10 cellular contexts compared by ENCODE assay signal in genomic region chr5:131610198-131611063, GRCh38. TPM values are rescaled to one million over a fixed set of nuclear protein-coding genes. Genes with fewer than 3 reads are reported as not detected.
DNase-seq lines count a peak whose midpoint lies in the region; FAIRE-seq and TF ChIP-seq lines count a peak whose summit lies in the region.
"Had no signal": no experiment of that assay in that cellular context is flagged by ENCODE, and none has a peak within 500 bp of the region (broad histone marks: within the 10 kb centered on the region; RNA-seq: fewer than 3 reads in every experiment).

No MANE protein-coding gene starts in this region.

- no peaks in the 10 kb centered on the region for H3K9me1 ChIP-seq in keratinocyte (ENCODE audit: control insufficient read depth, extremely low read depth, insufficient read depth, low read length)

- intact Hi-C loops in A673 (cut with micrococcal nuclease; ENCODE audit: unreplicated experiment) (no loop called here), esophagus muscularis mucosa (cut with DNase I) (no loop called here)
- intact Hi-C loops in activated T-helper 1 cell treated with anti-CD3 and anti-CD28 coated beads, Interleukin-12 subunit alpha, Interleukin-12 subunit beta, Interleukin-2, Interleukin-4 antibody, amounts not matched to agents 30 ng/mL and 10 ng/mL and 1 ng/mL, durations not matched to agents 14 hours and 24 hours and 36 hours (cut with micrococcal nuclease): no loop called here

- H3K4me3 Mint-ChIP-seq in HFFc6: peak overlapping the region; percentile 41
- no peak overlapping the region for H3K4me3 Mint-ChIP-seq in activated T-helper 1 cell treated with anti-CD3 and anti-CD28 coated beads, Interleukin-12 subunit alpha, Interleukin-12 subunit beta, Interleukin-2, Interleukin-4 antibody, amounts not matched to agents 30 ng/mL and 10 ng/mL and 1 ng/mL, durations not matched to agents 14 hours and 24 hours and 36 hours

- FAIRE-seq in keratinocyte (lab: Jason Lieb, UNC): peak; percentile 61
- no peak for FAIRE-seq in frontal cortex (lab: Jason Lieb, UNC)

- no TSS peak for BruUV-seq in A673 (replicated peaks; lab: Mats Ljungman, UMichigan)

- TF ChIP-seq CTCF in A673 (conservative IDR thresholded peaks at IDR 0.05; ENCODE audit: low read depth, low read length) (no peak), HFFc6 (IDR thresholded peaks at IDR 0.05) (no peak), keratinocyte (optimal IDR thresholded peaks at IDR 0.05 in 1 of 3, IDR thresholded peaks at IDR 0.05 in 1 of 3, conservative IDR thresholded peaks at IDR 0.05 in 1 of 3; ENCODE audit: extremely low read depth in 1 of 3, insufficient read depth in 2 of 3, low read length in 3 of 3) (no peak), esophagus muscularis mucosa (IDR thresholded peaks at IDR 0.05) (no peak)

- no peak for TF ChIP-seq POLR2A in esophagus muscularis mucosa (IDR thresholded peaks at IDR 0.05; ENCODE audit: low read depth)

- H3K4me1 Mint-ChIP-seq in HFFc6 (ENCODE audit: low read depth): peaks cover 40% of the 10 kb centered on the region
- H3K4me1 Mint-ChIP-seq in activated T-helper 1 cell treated with anti-CD3 and anti-CD28 coated beads, Interleukin-12 subunit alpha, Interleukin-12 subunit beta, Interleukin-2, Interleukin-4 antibody, amounts not matched to agents 30 ng/mL and 10 ng/mL and 1 ng/mL, durations not matched to agents 14 hours and 24 hours and 36 hours (ENCODE audit: low read depth): peaks cover 16% of the 10 kb centered on the region

- H3K27ac ChIP-seq in A673 (ENCODE audit: low read depth, low read length, poor library complexity, severe bottlenecking): no peak overlapping the region
- no peak overlapping the region for H3K27ac ChIP-seq in keratinocyte (ENCODE audit: control insufficient read depth, insufficient read depth, low read length)
- no peak overlapping the region for H3K27ac ChIP-seq in esophagus muscularis mucosa (replicated peaks in 1 of 4)
- H3K27ac ChIP-seq: BLaER1 treated with 17β-estradiol and CSF1 and Interleukin-3, amounts not matched to agents 10 nM and 100 nM had no signal

- H3K4me3 ChIP-seq in A673 (ENCODE audit: low read depth, low read length, poor library complexity, severe bottlenecking) (no peak overlapping the region), keratinocyte (ENCODE audit: control insufficient read depth in 2 of 3, extremely low read depth in 1 of 3, insufficient read depth in 2 of 3, low read depth in 1 of 3, low read length in 3 of 3) (no peak overlapping the region), esophagus muscularis mucosa (no peak overlapping the region)
- H3K4me3 ChIP-seq: BLaER1 treated with 17β-estradiol and CSF1 and Interleukin-3, amounts not matched to agents 10 nM and 100 nM had no signal

- H3K4me2 ChIP-seq in keratinocyte (ENCODE audit: control insufficient read depth, extremely low read depth, insufficient read depth, low read depth, low read length): peak overlapping the region; percentile 59

- H3K4me1 ChIP-seq in A673 (ENCODE audit: insufficient read depth, low read length, poor library complexity, severe bottlenecking) (no peaks in the 10 kb centered on the region), keratinocyte (ENCODE audit: control insufficient read depth, extremely low read depth, insufficient read depth, low read length) (peaks cover 14% of the 10 kb centered on the region), esophagus muscularis mucosa (peaks cover 27 to 45% (median 40%) of the 10 kb centered on the region in 4 donors)

- H3K27me3 ChIP-seq in A673 (replicated peaks; ENCODE audit: insufficient read depth, low read depth, low read length, poor library complexity) (no peaks in the 10 kb centered on the region), keratinocyte (ENCODE audit: control insufficient read depth, extremely low read depth, insufficient read depth, low read length) (no peaks in the 10 kb centered on the region), esophagus muscularis mucosa (no peaks in the 10 kb centered on the region)
- H3K27me3 ChIP-seq: BLaER1 treated with 17β-estradiol and CSF1 and Interleukin-3, amounts not matched to agents 10 nM and 100 nM had no signal

- peak overlapping the region; percentile 77 for H3K27ac Mint-ChIP-seq in HFFc6
- H3K27ac Mint-ChIP-seq in activated T-helper 1 cell treated with anti-CD3 and anti-CD28 coated beads, Interleukin-12 subunit alpha, Interleukin-12 subunit beta, Interleukin-2, Interleukin-4 antibody, amounts not matched to agents 30 ng/mL and 10 ng/mL and 1 ng/mL, durations not matched to agents 14 hours and 24 hours and 36 hours: no peak overlapping the region

- WGBS in esophagus muscularis mucosa: 58% methylated on average over 6 of the region's 6 CpGs

- CTCF ChIA-PET in A673 (lab: Charles Lee): no interaction called here

- no peaks in the 10 kb centered on the region for H3K36me3 Mint-ChIP-seq in HFFc6 (ENCODE audit: low read depth)
- peaks cover 17% of the 10 kb centered on the region for H3K36me3 Mint-ChIP-seq in activated T-helper 1 cell treated with anti-CD3 and anti-CD28 coated beads, Interleukin-12 subunit alpha, Interleukin-12 subunit beta, Interleukin-2, Interleukin-4 antibody, amounts not matched to agents 30 ng/mL and 10 ng/mL and 1 ng/mL, durations not matched to agents 14 hours and 24 hours and 36 hours (ENCODE audit: low read depth)

- POLR2A ChIA-PET in A673 (lab: Charles Lee; ENCODE audit: low non-redundant PET): no interaction called here

- H3K9me3 Mint-ChIP-seq in HFFc6: no peaks in the 10 kb centered on the region
- H3K9me3 Mint-ChIP-seq in activated T-helper 1 cell treated with anti-CD3 and anti-CD28 coated beads, Interleukin-12 subunit alpha, Interleukin-12 subunit beta, Interleukin-2, Interleukin-4 antibody, amounts not matched to agents 30 ng/mL and 10 ng/mL and 1 ng/mL, durations not matched to agents 14 hours and 24 hours and 36 hours: no peaks in the 10 kb centered on the region

- H3K79me2 ChIP-seq in keratinocyte (ENCODE audit: control insufficient read depth, insufficient read depth, low read length): peaks cover 72% of the 10 kb centered on the region

- H2AFZ ChIP-seq in keratinocyte (ENCODE audit: control insufficient read depth, low read length): peak overlapping the region; percentile 42

- DNase-seq in A673 (ENCODE audit: low spot score) (peak; percentile 14), HFFc6 (peak; percentile 63), astrocyte of the hippocampus (ENCODE audit: low read depth, low spot score) (peak; percentile 79), keratinocyte (ENCODE audit: low read depth, low spot score) (peak; percentile 49), frontal cortex (ENCODE audit: low spot score in 2 of 2) (no peak), esophagus muscularis mucosa (ENCODE audit: extremely low spot score) (no peak), amygdala (lab: John Stamatoyannopoulos, UW) (no peak)
- no peak for DNase-seq in activated T-helper 1 cell treated with anti-CD3 and anti-CD28 coated beads, Interleukin-12 subunit alpha, Interleukin-12 subunit beta, Interleukin-2, Interleukin-4 antibody, amounts not matched to agents 30 ng/mL and 10 ng/mL and 1 ng/mL, durations not matched to agents 14 hours and 24 hours and 36 hours (ENCODE audit: low spot score)
- DNase-seq: NCI-H2081 had no signal

- H3K9me3 ChIP-seq in A673 (ENCODE audit: low read depth, low read length, poor library complexity, severe bottlenecking) (no peaks in the 10 kb centered on the region), keratinocyte (ENCODE audit: control insufficient read depth, low read depth, low read length) (no peaks in the 10 kb centered on the region), esophagus muscularis mucosa (no peaks in the 10 kb centered on the region)

- no peaks in the 10 kb centered on the region for H3K27me3 Mint-ChIP-seq in HFFc6 (ENCODE audit: insufficient read depth)
- H3K27me3 Mint-ChIP-seq in activated T-helper 1 cell treated with anti-CD3 and anti-CD28 coated beads, Interleukin-12 subunit alpha, Interleukin-12 subunit beta, Interleukin-2, Interleukin-4 antibody, amounts not matched to agents 30 ng/mL and 10 ng/mL and 1 ng/mL, durations not matched to agents 14 hours and 24 hours and 36 hours (ENCODE audit: insufficient read depth): no peaks in the 10 kb centered on the region

- peaks cover 4% of the 10 kb centered on the region for H4K20me1 ChIP-seq in keratinocyte (ENCODE audit: control insufficient read depth, extremely low read depth, insufficient read depth, low read length)

- dilution Hi-C loops in keratinocyte (cut with MboI; ENCODE audit: extremely low pct_ligation_motif_present, low sequenced_read_pairs): no loop called here

- H3K9ac ChIP-seq in keratinocyte (ENCODE audit: control insufficient read depth, extremely low read depth, insufficient read depth, low read length): no peak overlapping the region
- H3K9ac ChIP-seq: BLaER1 treated with 17β-estradiol and CSF1 and Interleukin-3, amounts not matched to agents 10 nM and 100 nM had no signal

- H3K36me3 ChIP-seq in A673 (ENCODE audit: insufficient read depth, low read length, poor library complexity, severe bottlenecking) (no peaks in the 10 kb centered on the region), keratinocyte (ENCODE audit: control insufficient read depth in 2 of 2, extremely low read depth in 1 of 2, insufficient read depth in 2 of 2, low read length in 2 of 2) (no peaks in the 10 kb centered on the region), esophagus muscularis mucosa (no peaks in the 10 kb centered on the region)

- TF ChIP-seq EP300 in esophagus muscularis mucosa (IDR thresholded peaks at IDR 0.05): no peak

RNA-seq across cellular contexts. Expression of gene RAPGEF6, which starts 24.6 kb away (rescaled TPM):
- total RNA-seq in A673 (2021): 21.6 and 26.1 TPM in 2 replicates
- total RNA-seq in HFFc6 (2021; fragmentation: NEBNext Ultra II Directional; extraction: Animal tissue kit (Norgen Biotek cat#: 25700)): 10 to 100 TPM in 3 of 6 experiments, 1 to 10 TPM in 3; 7.3 to 12.0 (median 10.2) TPM
- 6.2 to 8.7 TPM (median 6.8 TPM) in 3 replicates for polyA plus RNA-seq in keratinocyte
- 15.7 TPM for polyA plus RNA-seq in keratinocyte (2011; ENCODE audit: low read depth)
- polyA plus RNA-seq in keratinocyte (2011; cell fraction: cytosol; rRNA removed): 1.7 and 3.6 TPM in 2 replicates
- polyA plus RNA-seq in keratinocyte (2011; cell fraction: nucleus; rRNA removed): 14.1 and 14.7 TPM in 2 replicates
- polyA plus RNA-seq in keratinocyte (2012; ENCODE audit: low replicate concordance): 3.6 and 4.4 TPM in 2 replicates
- 4.1 to 58.2 TPM (median 30.6 TPM) in 3 replicates for polyA minus RNA-seq in keratinocyte
- 9.6 TPM for polyA minus RNA-seq in keratinocyte (2011; cell fraction: cytosol; rRNA and poly(A)+ RNA removed)
- polyA minus RNA-seq in keratinocyte (2011; cell fraction: nucleus; rRNA and poly(A)+ RNA removed): 32.0 and 64.1 TPM in 2 replicates
- total RNA-seq in activated T-helper 1 cell treated with anti-CD3 and anti-CD28 coated beads, Interleukin-12 subunit alpha, Interleukin-12 subunit beta, Interleukin-2, Interleukin-4 antibody, amounts not matched to agents 30 ng/mL and 10 ng/mL and 1 ng/mL, durations not matched to agents 14 hours and 24 hours and 36 hours: 36.7 and 42.8 TPM in 2 replicates
- total RNA-seq in frontal cortex: 58.7 TPM
- total RNA-seq in esophagus muscularis mucosa: 10 to 100 TPM; 17.2 to 23.3 (median 20.1) TPM

Comparison
In these comparisons a context has a peak if more than half of its experiments do, and no peak if none do; other contexts are left out.
1. DNase-seq: peak in A673 (single experiment), HFFc6 (single experiment), astrocyte of the hippocampus (single experiment) and keratinocyte (single experiment); none in activated T-helper 1 cell treated with anti-CD3 and anti-CD28 coated beads, Interleukin-12 subunit alpha, Interleukin-12 subunit beta, Interleukin-2, Interleukin-4 antibody, amounts not matched to agents 30 ng/mL and 10 ng/mL and 1 ng/mL, durations not matched to agents 14 hours and 24 hours and 36 hours (single experiment), frontal cortex (0 of 2), esophagus muscularis mucosa (single experiment) and amygdala (0 of 56).